ENCODE assay signal across 27 cellular contexts in genomic region chr7:108815815-108816214, GRCh38.
"Had no signal": no experiment of that assay in that cellular context is flagged by ENCODE, and none has a peak within 500 bp of the region (broad histone marks: within the 10 kb centered on the region; RNA-seq: fewer than 3 reads in every experiment).

No MANE protein-coding gene starts in this region.

- H3K9me3 ChIP-seq: adrenal gland, body of pancreas had no signal

- H3K36me3 ChIP-seq: adrenal gland, WERI-Rb-1 had no signal

- ATAC-seq: activated CD4-positive, CD25-positive, alpha-beta regulatory T cell treated with anti-CD3 and anti-CD28 coated beads, Interleukin-2, amount 50 U/mL, for 24 hours; activated CD8-positive, alpha-beta T cell treated with anti-CD3 and anti-CD28 coated beads for 36 hours; activated T-cell treated with anti-CD3 and anti-CD28 coated beads, Interleukin-2, amount 50 U/mL, for 72 hours; body of pancreas; Panc1; Right ventricle myocardium inferior had no signal

- H3K27ac ChIP-seq: adrenal gland, body of pancreas, WERI-Rb-1 had no signal

- H3K27me3 ChIP-seq: adrenal gland, body of pancreas had no signal

- DNase-seq: activated CD4-positive, alpha-beta T cell treated with anti-CD3 and anti-CD28 coated beads for 4 hours; activated CD8-positive, alpha-beta memory T cell treated with anti-CD3 and anti-CD28 coated beads, Interleukin-2, amount 50 U/mL, for 4 hours; activated CD8-positive, alpha-beta T cell treated with anti-CD3 and anti-CD28 coated beads for 36 hours; activated gamma-delta T cell treated with Interleukin-2 at 50 U/mL for 16 hours; activated naive CD4-positive, alpha-beta T cell treated with anti-CD3 and anti-CD28 coated beads, Interleukin-2, amount 50 U/mL, for 16 hours; activated naive CD8-positive, alpha-beta T cell treated with anti-CD3 and anti-CD28 coated beads, Interleukin-2, amount 10 ng/mL, durations not matched to agents 7 days and 5 days; activated T-cell treated with anti-CD3 and anti-CD28 coated beads, Interleukin-2, amount 50 U/mL, for 72 hours; adrenal gland; anterior cingulate cortex; body of pancreas; central memory CD4-positive, alpha-beta T cell; KBM-7; NCI-H1092; NCI-H1417; NCI-H1930; NCI-H2171; NCI-H2227 treated with DMSO at 0.1 percent for 48 hours; NCI-H446 treated with DMSO at 0.1 percent for 48 hours; NCI-H524 treated with DMSO at 0.1 percent for 48 hours; NCI-H774; NK-92 treated with Interleukin-12 subunit alpha and Interleukin-12 subunit beta, amount 100 ng/mL, for 24 hours; OCI-M1; RPMI8226; WERI-Rb-1 had no signal

- H3K4me3 ChIP-seq: adrenal gland, body of pancreas had no signal

- H3K4me1 ChIP-seq: adrenal gland, body of pancreas had no signal
